1 cellular context compared by ENCODE assay signal in the genomic region with DNA sequence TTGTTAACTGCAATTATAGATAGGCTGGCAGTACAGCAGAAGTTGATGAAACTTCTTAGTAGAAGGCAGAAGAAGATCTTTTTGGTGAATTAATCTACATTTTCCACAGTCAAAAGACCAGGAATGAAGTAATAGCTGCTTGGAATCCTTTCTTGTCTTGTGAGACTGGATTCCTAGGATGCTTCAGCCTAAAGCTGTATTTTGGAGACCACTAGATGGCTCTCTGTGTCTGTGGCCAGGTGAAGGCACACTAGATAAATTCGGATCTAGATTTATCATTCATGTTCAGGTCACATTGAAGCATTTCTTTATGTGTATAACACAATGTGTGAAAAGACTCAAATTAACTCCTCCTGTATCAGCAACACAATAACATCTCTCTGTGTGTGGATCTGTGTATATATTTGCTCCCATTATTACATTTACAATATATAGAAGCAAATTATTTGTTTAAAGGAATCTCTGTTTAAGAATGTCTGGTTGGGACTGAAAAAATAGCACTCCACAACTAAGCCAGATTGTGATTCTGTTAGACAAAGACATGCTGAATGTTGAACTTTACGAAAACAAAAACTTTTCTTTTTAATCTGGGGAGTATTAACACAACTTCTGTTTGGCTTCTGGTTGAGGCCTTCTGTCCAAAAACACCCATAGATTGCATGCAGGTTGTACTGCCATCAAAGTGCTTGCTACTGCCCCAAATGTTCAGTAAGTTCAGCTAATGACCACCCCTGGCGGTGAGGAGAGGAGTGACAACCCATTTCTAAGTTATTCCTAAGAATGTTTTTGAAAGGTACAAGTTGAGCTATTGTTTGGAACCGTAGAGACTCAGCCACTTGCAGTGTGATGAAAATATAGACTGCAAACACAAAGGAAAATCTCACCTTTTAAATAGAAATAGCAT.
TF ChIP-seq lines count a peak whose summit lies in the region.

No MANE protein-coding gene starts in this region.

TF ChIP-seq in WTC11, 78 proteins besides CTCF, POLR2A, EP300 and RAD21:
- TF ChIP-seq, protein P1, sequence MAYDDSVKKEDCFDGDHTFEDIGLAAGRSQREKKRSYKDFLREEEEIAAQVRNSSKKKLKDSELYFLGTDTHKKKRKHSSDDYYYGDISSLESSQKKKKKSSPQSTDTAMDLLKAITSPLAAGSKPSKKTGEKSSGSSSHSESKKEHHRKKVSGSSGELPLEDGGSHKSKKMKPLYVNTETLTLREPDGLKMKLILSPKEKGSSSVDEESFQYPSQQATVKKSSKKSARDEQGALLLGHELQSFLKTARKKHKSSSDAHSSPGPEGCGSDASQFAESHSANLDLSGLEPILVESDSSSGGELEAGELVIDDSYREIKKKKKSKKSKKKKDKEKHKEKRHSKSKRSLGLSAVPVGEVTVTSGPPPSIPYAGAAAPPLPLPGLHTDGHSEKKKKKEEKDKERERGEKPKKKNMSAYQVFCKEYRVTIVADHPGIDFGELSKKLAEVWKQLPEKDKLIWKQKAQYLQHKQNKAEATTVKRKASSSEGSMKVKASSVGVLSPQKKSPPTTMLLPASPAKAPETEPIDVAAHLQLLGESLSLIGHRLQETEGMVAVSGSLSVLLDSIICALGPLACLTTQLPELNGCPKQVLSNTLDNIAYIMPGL (CRISPR knock-in tag; IDR thresholded peaks at IDR 0.05), result no peak
- TF ChIP-seq ZNF232 (CRISPR knock-in tag; IDR thresholded peaks at IDR 0.05) (no peak), CBFB (CRISPR knock-in tag; IDR thresholded peaks at IDR 0.05; ENCODE audit: low read depth) (no peak), GTF2I (CRISPR knock-in tag; conservative IDR thresholded peaks at IDR 0.05) (no peak), GABPB1 (CRISPR knock-in tag; IDR thresholded peaks at IDR 0.05) (no peak)
- TF ChIP-seq, protein P2, sequence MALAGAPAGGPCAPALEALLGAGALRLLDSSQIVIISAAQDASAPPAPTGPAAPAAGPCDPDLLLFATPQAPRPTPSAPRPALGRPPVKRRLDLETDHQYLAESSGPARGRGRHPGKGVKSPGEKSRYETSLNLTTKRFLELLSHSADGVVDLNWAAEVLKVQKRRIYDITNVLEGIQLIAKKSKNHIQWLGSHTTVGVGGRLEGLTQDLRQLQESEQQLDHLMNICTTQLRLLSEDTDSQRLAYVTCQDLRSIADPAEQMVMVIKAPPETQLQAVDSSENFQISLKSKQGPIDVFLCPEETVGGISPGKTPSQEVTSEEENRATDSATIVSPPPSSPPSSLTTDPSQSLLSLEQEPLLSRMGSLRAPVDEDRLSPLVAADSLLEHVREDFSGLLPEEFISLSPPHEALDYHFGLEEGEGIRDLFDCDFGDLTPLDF (CRISPR knock-in tag; IDR thresholded peaks at IDR 0.05), result no peak
- TF ChIP-seq, protein P3, sequence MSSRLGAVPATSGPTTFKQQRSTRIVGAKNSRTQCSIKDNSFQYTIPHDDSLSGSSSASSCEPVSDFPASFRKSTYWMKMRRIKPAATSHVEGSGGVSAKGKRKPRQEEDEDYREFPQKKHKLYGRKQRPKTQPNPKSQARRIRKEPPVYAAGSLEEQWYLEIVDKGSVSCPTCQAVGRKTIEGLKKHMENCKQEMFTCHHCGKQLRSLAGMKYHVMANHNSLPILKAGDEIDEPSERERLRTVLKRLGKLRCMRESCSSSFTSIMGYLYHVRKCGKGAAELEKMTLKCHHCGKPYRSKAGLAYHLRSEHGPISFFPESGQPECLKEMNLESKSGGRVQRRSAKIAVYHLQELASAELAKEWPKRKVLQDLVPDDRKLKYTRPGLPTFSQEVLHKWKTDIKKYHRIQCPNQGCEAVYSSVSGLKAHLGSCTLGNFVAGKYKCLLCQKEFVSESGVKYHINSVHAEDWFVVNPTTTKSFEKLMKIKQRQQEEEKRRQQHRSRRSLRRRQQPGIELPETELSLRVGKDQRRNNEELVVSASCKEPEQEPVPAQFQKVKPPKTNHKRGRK (CRISPR knock-in tag; IDR thresholded peaks at IDR 0.05; ENCODE audit: borderline replicate concordance), result no peak
- TF ChIP-seq, protein P4, sequence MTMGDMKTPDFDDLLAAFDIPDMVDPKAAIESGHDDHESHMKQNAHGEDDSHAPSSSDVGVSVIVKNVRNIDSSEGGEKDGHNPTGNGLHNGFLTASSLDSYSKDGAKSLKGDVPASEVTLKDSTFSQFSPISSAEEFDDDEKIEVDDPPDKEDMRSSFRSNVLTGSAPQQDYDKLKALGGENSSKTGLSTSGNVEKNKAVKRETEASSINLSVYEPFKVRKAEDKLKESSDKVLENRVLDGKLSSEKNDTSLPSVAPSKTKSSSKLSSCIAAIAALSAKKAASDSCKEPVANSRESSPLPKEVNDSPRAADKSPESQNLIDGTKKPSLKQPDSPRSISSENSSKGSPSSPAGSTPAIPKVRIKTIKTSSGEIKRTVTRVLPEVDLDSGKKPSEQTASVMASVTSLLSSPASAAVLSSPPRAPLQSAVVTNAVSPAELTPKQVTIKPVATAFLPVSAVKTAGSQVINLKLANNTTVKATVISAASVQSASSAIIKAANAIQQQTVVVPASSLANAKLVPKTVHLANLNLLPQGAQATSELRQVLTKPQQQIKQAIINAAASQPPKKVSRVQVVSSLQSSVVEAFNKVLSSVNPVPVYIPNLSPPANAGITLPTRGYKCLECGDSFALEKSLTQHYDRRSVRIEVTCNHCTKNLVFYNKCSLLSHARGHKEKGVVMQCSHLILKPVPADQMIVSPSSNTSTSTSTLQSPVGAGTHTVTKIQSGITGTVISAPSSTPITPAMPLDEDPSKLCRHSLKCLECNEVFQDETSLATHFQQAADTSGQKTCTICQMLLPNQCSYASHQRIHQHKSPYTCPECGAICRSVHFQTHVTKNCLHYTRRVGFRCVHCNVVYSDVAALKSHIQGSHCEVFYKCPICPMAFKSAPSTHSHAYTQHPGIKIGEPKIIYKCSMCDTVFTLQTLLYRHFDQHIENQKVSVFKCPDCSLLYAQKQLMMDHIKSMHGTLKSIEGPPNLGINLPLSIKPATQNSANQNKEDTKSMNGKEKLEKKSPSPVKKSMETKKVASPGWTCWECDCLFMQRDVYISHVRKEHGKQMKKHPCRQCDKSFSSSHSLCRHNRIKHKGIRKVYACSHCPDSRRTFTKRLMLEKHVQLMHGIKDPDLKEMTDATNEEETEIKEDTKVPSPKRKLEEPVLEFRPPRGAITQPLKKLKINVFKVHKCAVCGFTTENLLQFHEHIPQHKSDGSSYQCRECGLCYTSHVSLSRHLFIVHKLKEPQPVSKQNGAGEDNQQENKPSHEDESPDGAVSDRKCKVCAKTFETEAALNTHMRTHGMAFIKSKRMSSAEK (CRISPR knock-in tag; IDR thresholded peaks at IDR 0.05; ENCODE audit: borderline replicate concordance), result no peak
- TF ChIP-seq, protein P5, sequence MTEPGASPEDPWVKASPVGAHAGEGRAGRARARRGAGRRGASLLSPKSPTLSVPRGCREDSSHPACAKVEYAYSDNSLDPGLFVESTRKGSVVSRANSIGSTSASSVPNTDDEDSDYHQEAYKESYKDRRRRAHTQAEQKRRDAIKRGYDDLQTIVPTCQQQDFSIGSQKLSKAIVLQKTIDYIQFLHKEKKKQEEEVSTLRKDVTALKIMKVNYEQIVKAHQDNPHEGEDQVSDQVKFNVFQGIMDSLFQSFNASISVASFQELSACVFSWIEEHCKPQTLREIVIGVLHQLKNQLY (CRISPR knock-in tag; IDR thresholded peaks at IDR 0.05), result no peak
